Comparison of ENCODE assay signal across 17 cellular contexts in genomic region chr9:109737295-109737694, GRCh38. TPM values are rescaled to one million over a fixed set of nuclear protein-coding genes. Genes with fewer than 3 reads are reported as not detected.
"Had no signal": no experiment of that assay in that cellular context is flagged by ENCODE, and none has a peak within 500 bp of the region (broad histone marks: within the 10 kb centered on the region; RNA-seq: fewer than 3 reads in every experiment).

No MANE protein-coding gene starts in this region.

- H3K27me3 ChIP-seq: colonic mucosa, left lung, neutrophil, suprapubic skin, thyroid gland had no signal

- H3K4me2 ChIP-seq: smooth muscle cell had no signal

- H3K4me1 ChIP-seq: colonic mucosa, psoas muscle, thyroid gland had no signal

- DNase-seq: caudate nucleus; colonic mucosa; dermis blood vessel endothelial cell; foreskin melanocyte; head of caudate nucleus; islet precursor cell; left lung; naive thymus-derived CD8-positive, alpha-beta T cell; psoas muscle; retina; stimulated activated CD4-positive, alpha-beta T cell treated with anti-CD3 and anti-CD28 coated beads, Interleukin-2, amount 100 ng/mL, for 48 hours; stimulated activated naive CD4-positive, alpha-beta T cell treated with Interleukin-2 at 50 U/mL for 16 hours; thyroid gland had no signal

- ATAC-seq: left lung; naive thymus-derived CD8-positive, alpha-beta T cell; psoas muscle had no signal

- H3K4me3 ChIP-seq: colonic mucosa, left lung, lung, psoas muscle, smooth muscle cell, suprapubic skin, thyroid gland had no signal

- H3K36me3 ChIP-seq: colonic mucosa, left lung, neutrophil, suprapubic skin, thyroid gland had no signal

- H3K27ac ChIP-seq: colonic mucosa, left lung, neutrophil, psoas muscle, suprapubic skin, thyroid gland had no signal

- H3K9me3 ChIP-seq: colonic mucosa, left lung, neutrophil, psoas muscle, suprapubic skin, thyroid gland had no signal

RNA-seq across cellular contexts. Expression of gene PALM2AKAP2, which starts 42.7 kb away (rescaled TPM):
- total RNA-seq: dermis blood vessel endothelial cell; naive thymus-derived CD8-positive, alpha-beta T cell had no signal
- polyA plus RNA-seq: naive thymus-derived CD8-positive, alpha-beta T cell had no signal
